ENCODE assay signal across 8 cellular contexts in the genomic region with DNA sequence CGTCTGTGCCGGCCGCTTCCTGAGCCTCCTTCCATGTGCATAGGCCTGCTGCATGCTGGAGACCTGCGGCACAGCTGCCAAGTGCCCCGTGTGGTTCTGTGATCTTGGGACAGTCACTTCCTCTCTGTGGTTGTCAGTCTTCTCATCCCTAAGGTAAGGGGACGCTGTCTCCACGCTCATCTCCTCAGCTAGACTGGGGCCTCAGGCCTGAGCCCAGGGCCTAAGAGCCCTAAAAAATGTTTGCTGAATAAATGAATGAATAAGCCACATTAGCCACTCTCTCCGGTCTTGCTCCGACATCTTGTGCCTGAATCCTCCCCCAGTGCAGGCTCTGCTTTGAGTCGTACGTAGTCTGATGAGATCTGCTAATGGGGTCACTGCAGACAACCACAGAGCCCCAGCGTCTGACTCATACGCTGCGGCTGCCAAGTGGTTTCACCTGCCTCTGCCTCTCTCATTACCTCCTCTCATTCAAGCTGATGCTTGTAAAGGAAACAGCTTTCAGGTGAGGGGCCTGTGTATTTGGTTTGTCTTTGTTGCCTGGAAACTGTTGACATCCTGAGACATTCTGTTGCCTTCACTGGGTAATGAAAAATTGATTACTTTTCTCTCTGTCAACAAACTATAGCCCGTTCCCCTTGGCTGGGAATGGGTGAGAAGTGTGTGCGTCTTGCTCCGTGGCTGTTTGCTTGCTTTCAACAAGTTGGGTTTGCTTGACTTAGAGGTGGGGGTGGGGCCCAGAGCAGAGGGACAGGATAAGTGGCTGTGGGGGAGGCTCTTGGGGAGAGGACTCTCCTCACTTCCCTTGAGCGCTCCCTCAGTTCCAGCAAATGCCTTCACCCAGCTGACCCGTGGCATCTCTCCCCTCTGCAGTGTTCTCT. TPM values are rescaled to one million over a fixed set of nuclear protein-coding genes. Genes with fewer than 3 reads are reported as not detected.
DNase-seq lines count a peak whose midpoint lies in the region; ATAC-seq and TF ChIP-seq lines count a peak whose summit lies in the region.

No MANE protein-coding gene starts in this region.

- peak overlapping the region; percentile 89 for H3K27ac Mint-ChIP-seq in Calu3 (ENCODE audit: unreplicated experiment)
- peak overlapping the region; percentile 89 to 98 for H3K27ac Mint-ChIP-seq in natural killer cell
- peak overlapping the region; percentile 83 to 92 for H3K27ac Mint-ChIP-seq in stimulated activated naive CD8-positive, alpha-beta T cell treated with anti-CD3 and anti-CD28 coated beads, Interleukin-15, amount 100 ng/mL, for 72 hours

- intact Hi-C loops in Calu3 (cut with micrococcal nuclease; ENCODE audit: unreplicated experiment) (no loop called here), natural killer cell (cut with micrococcal nuclease) (loop anchor here (1.0 to 5.0 kb wide), 7 partner anchors 15 to 1024 kb away; no protein-coding TSS in a partner anchor)

- DNase-seq in Calu3 = peak; percentile 88
- DNase-seq in NCI-H1105 treated with DMSO at 0.1 percent for 48 hours (lab: John Stamatoyannopoulos, UW) = peak; percentile 99
- peak; percentile 19 for DNase-seq in T1000 (lab: John Stamatoyannopoulos, UW)
- DNase-seq in astrocyte of the hippocampus (ENCODE audit: low read depth, low spot score) = peak; percentile 89
- peak; percentile 85 for DNase-seq in natural killer cell
- DNase-seq in stimulated activated naive CD8-positive, alpha-beta T cell treated with anti-CD3 and anti-CD28 coated beads, Interleukin-15, amount 100 ng/mL, for 72 hours = peak; percentile 82 to 90
- DNase-seq in GM19240 (ENCODE audit: insufficient read length, low spot score) = no peak
- no peak for DNase-seq in HuH-7 (ENCODE audit: low spot score)

- no peaks in the 10 kb centered on the region for H3K27me3 Mint-ChIP-seq in Calu3 (ENCODE audit: unreplicated experiment)
- H3K27me3 Mint-ChIP-seq in natural killer cell (ENCODE audit: low read depth in 2 of 2) = peaks cover 17 to 30% of the 10 kb centered on the region in 2 donors
- H3K27me3 Mint-ChIP-seq in stimulated activated naive CD8-positive, alpha-beta T cell treated with anti-CD3 and anti-CD28 coated beads, Interleukin-15, amount 100 ng/mL, for 72 hours = no peaks in the 10 kb centered on the region

- H3K4me1 Mint-ChIP-seq in Calu3 (ENCODE audit: low read depth, unreplicated experiment) (peaks cover 52% of the 10 kb centered on the region), natural killer cell (peaks cover 20 to 21% of the 10 kb centered on the region in 2 donors)
- peaks cover 35% of the 10 kb centered on the region for H3K4me1 Mint-ChIP-seq in stimulated activated naive CD8-positive, alpha-beta T cell treated with anti-CD3 and anti-CD28 coated beads, Interleukin-15, amount 100 ng/mL, for 72 hours

- H3K9me3 Mint-ChIP-seq in Calu3 (ENCODE audit: low read depth, unreplicated experiment) = no peaks in the 10 kb centered on the region
- no peaks in the 10 kb centered on the region for H3K9me3 Mint-ChIP-seq in natural killer cell
- no peaks in the 10 kb centered on the region for H3K9me3 Mint-ChIP-seq in stimulated activated naive CD8-positive, alpha-beta T cell treated with anti-CD3 and anti-CD28 coated beads, Interleukin-15, amount 100 ng/mL, for 72 hours

- peaks cover 12% of the 10 kb centered on the region for H3K36me3 Mint-ChIP-seq in Calu3 (ENCODE audit: insufficient read depth, unreplicated experiment)
- no peaks in the 10 kb centered on the region for H3K36me3 Mint-ChIP-seq in natural killer cell

- H3K4me3 Mint-ChIP-seq in Calu3 (ENCODE audit: low read depth, unreplicated experiment) (peak overlapping the region; percentile 56), natural killer cell (peak overlapping the region; percentile 88)
- peak overlapping the region; percentile 73 to 88 for H3K4me3 Mint-ChIP-seq in stimulated activated naive CD8-positive, alpha-beta T cell treated with anti-CD3 and anti-CD28 coated beads, Interleukin-15, amount 100 ng/mL, for 72 hours

- CTCF ChIA-PET in Calu3 (lab: Charles Lee) = interaction anchor here (0.6 to 1.9 kb wide), 10 partner anchors 10 to 712 kb away, joined by 3 to 5 read pairs (median 4); partner anchors contain the start of gene TLE3

- no peak for TF ChIP-seq CTCF in Calu3 (IDR thresholded peaks at IDR 0.05; ENCODE audit: unreplicated experiment)
- no peak for TF ChIP-seq CTCF in natural killer cell (IDR thresholded peaks at IDR 0.05)

- peak; percentile 82 to 94 (median 92) for ATAC-seq in natural killer cell
- peak; percentile 98 for ATAC-seq in stimulated activated naive CD8-positive, alpha-beta T cell treated with anti-CD3 and anti-CD28 coated beads, Interleukin-15, amount 100 ng/mL, for 72 hours

- BruUV-seq in Calu3 (replicated peaks; lab: Mats Ljungman, UMichigan) = no TSS peak

RNA-seq across cellular contexts. Expression of gene RPLP1, which starts 15.9 kb away (rescaled TPM):
- total RNA-seq in Calu3 (2022) (1,386 and 1,535 TPM in 2 replicates), natural killer cell (1,000 to 10,000 TPM in 1 of 3 donors, 100 to 1,000 TPM in 2; 895 to 1,167 (median 974) TPM)

RNA-seq across cellular contexts. Expression of gene KIF23, which starts 54.3 kb away (rescaled TPM):
- total RNA-seq in Calu3 (2022) = 71.8 and 108 TPM in 2 replicates
- 1 to 10 TPM; 1.2 to 2.1 (median 1.9) TPM for total RNA-seq in natural killer cell

Comparison
In these comparisons a context has a peak if more than half of its experiments do, and no peak if none do; other contexts are left out.
1. DNase-seq: peak in Calu3 (single experiment), NCI-H1105 treated with DMSO at 0.1 percent for 48 hours (single experiment), T1000 (single experiment), astrocyte of the hippocampus (single experiment), natural killer cell (single experiment) and stimulated activated naive CD8-positive, alpha-beta T cell treated with anti-CD3 and anti-CD28 coated beads, Interleukin-15, amount 100 ng/mL, for 72 hours (2 of 2); none in GM19240 (single experiment) and HuH-7 (single experiment).
2. RNA of gene KIF23, which starts 54.3 kb away (total RNA-seq): 71.8 to 108 TPM in Calu3; 1.2 to 2.1 TPM in natural killer cell; every median in the first group is over 10 times any median in the second.
3. Peak in every context shown above with its lines, with median percentiles within 50 percentile points of each other: H3K27ac Mint-ChIP-seq and H3K4me3 Mint-ChIP-seq.